In the genomic region with DNA sequence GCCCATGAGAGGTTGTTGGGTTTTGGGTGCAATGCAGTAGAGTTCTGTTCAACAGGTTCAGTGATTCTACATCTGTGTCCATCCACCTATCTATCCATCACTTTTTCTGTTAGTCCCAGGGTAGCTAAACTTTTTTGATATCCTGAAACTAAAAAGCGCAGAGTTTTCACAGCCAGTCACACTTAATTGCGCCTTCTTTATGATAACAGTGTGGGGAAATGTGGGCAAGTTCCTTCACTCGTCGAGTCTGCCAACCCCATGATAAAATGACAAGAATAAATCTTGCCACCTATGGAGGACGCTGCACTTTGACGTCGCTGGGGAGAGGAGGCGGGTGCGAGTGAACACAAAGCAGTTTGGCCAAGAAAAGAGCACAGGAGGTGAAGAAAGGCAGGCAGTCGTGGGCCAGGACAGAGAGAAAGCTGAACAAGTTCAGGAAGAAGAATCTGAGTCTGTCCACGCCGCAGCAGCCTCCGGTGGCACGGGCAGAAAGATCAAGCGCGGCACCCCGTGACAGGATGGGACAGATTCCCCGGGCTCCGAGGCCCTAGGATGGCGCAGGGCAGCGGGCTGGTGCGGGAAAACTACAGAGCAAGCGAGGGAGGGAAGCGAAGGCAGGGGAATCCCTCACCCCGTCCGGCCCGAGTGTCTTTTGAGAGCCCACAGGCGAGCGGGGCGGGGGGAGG, we compare ENCODE assay signal across 8 cellular contexts. TPM values are rescaled to one million over a fixed set of nuclear protein-coding genes. Genes with fewer than 3 reads are reported as not detected.
DNase-seq lines count a peak whose midpoint lies in the region; ATAC-seq, FAIRE-seq and TF ChIP-seq lines count a peak whose summit lies in the region.

No MANE protein-coding gene starts in this region.

- no peak overlapping the region for H3K27ac Mint-ChIP-seq in GM23338

- H3K27me3 ChIP-seq in GM23338 (ENCODE audit: insufficient read depth) = peaks cover 59% of the 10 kb centered on the region
- H3K27me3 ChIP-seq in upper lobe of left lung = peaks cover 0 to 57% (median 14%) of the 10 kb centered on the region in 4 donors
- H3K27me3 ChIP-seq in thyroid gland = peaks cover 54% of the 10 kb centered on the region

- 10% methylated on average over 22 to 30 of the region's 30 CpGs for WGBS in upper lobe of left lung, 2 donors
- WGBS in thyroid gland, 2 donors = 9 to 12% methylated on average over 23 to 29 of the region's 30 CpGs

- in situ Hi-C loops in Caki2 (cut with HindIII; ENCODE audit: low pct_unique_long_range_greater_than_20kb, low sequenced_read_pairs) = loop anchor here (25.0 kb wide), 1 partner anchor 485 kb away; no protein-coding TSS in a partner anchor

- H3F3A ChIP-seq in GM23338 (replicated peaks; ENCODE audit: low read depth) = peaks cover 5% of the 10 kb centered on the region; the same call in 1 of the 2 replicates

- ATAC-seq in GM23338 (peak; percentile 41), upper lobe of left lung (ENCODE audit: low FRiP score in 2 of 2) (peak; percentile 22 to 24)

- no peak for TF ChIP-seq EP300 in upper lobe of left lung (IDR thresholded peaks at IDR 0.05)

- peak; percentile 63 for DNase-seq in Caki2 (ENCODE audit: low read depth)
- DNase-seq in GM23338 (ENCODE audit: low spot score) = peak; percentile 60
- DNase-seq in SHP77 treated with DMSO at 0.1 percent for 48 hours (lab: John Stamatoyannopoulos, UW) = peak; percentile 36
- DNase-seq in upper lobe of left lung = no peak
- DNase-seq in RCC 7860 (ENCODE audit: low spot score) = no peak
- no peak for DNase-seq in stimulated activated CD4-positive, alpha-beta T cell treated with anti-CD3 and anti-CD28 coated beads, Interleukin-1b, Interleukin-23, amount 100 ng/mL, for 48 hours
- no peak for DNase-seq in thyroid gland

- no peak for FAIRE-seq in RCC 7860 (lab: Jason Lieb, UNC)

- no peaks in the 10 kb centered on the region for H3K79me2 ChIP-seq in GM23338 (replicated peaks; ENCODE audit: insufficient read depth)

- peak overlapping the region; percentile 82 for H3K4me2 ChIP-seq in GM23338

- H3K4me3 Mint-ChIP-seq in GM23338 = peak overlapping the region; percentile 72

- TF ChIP-seq POLR2A in upper lobe of left lung (IDR thresholded peaks at IDR 0.05) (no peak), thyroid gland (IDR thresholded peaks at IDR 0.05) (no peak)

- TF ChIP-seq CTCF in GM23338 (conservative IDR thresholded peaks at IDR 0.05; ENCODE audit: low read depth in 2 of 2) = no peak
- TF ChIP-seq CTCF in upper lobe of left lung (IDR thresholded peaks at IDR 0.05) = no peak
- TF ChIP-seq CTCF in thyroid gland (IDR thresholded peaks at IDR 0.05) = no peak

- H3K36me3 ChIP-seq in GM23338 (ENCODE audit: insufficient read depth) (no peaks in the 10 kb centered on the region), upper lobe of left lung (no peaks in the 10 kb centered on the region), thyroid gland (no peaks in the 10 kb centered on the region)

- no peaks in the 10 kb centered on the region for H3K9me2 ChIP-seq in GM23338 (ENCODE audit: insufficient read depth)

- no peak overlapping the region for H2AFZ ChIP-seq in GM23338

- H4K20me1 ChIP-seq in GM23338 (replicated peaks; ENCODE audit: insufficient read depth) = no peaks in the 10 kb centered on the region

- H3K9me3 ChIP-seq in upper lobe of left lung (no peaks in the 10 kb centered on the region), thyroid gland (no peaks in the 10 kb centered on the region)

- peaks cover 66% of the 10 kb centered on the region for H3K4me1 Mint-ChIP-seq in GM23338

- peaks cover 24% of the 10 kb centered on the region for H3K27me3 Mint-ChIP-seq in GM23338 (ENCODE audit: insufficient read depth, low read depth, poor library complexity)

- H3K36me3 Mint-ChIP-seq in GM23338 (ENCODE audit: low read depth) = peaks cover 3% of the 10 kb centered on the region; the same call in 2 of the 3 replicates

- H3K9me3 Mint-ChIP-seq in GM23338 = no peaks in the 10 kb centered on the region

- H3K4me3 ChIP-seq in GM23338 = peak overlapping the region; percentile 58
- H3K4me3 ChIP-seq in iPS-11a (ENCODE audit: low read depth, low read length) = peak overlapping the region; percentile 36
- H3K4me3 ChIP-seq in upper lobe of left lung = peak overlapping the region in 2 of 4 donors; percentile 30 to 37
- no peak overlapping the region for H3K4me3 ChIP-seq in thyroid gland (replicated peaks in 1 of 3)

- H3K27ac ChIP-seq in GM23338 (ENCODE audit: low read depth) = no peak overlapping the region
- no peak overlapping the region for H3K27ac ChIP-seq in upper lobe of left lung
- H3K27ac ChIP-seq in thyroid gland = no peak overlapping the region

- intact Hi-C loops in thyroid gland (cut with DNase I) = no loop called here

- H3K4me1 ChIP-seq in GM23338 (ENCODE audit: insufficient read depth) (peaks cover 68% of the 10 kb centered on the region), upper lobe of left lung (peaks cover 10 to 11% (median 10%) of the 10 kb centered on the region in 4 donors), thyroid gland (peaks cover 0 to 11% of the 10 kb centered on the region in 2 donors)

TF ChIP-seq in GM23338, 12 proteins besides CTCF, POLR2A, EP300 and RAD21:
- TF ChIP-seq NANOG (IDR thresholded peaks at IDR 0.05; ENCODE audit: borderline replicate concordance) (no peak), EZH2 (IDR thresholded peaks at IDR 0.05; ENCODE audit: low read depth, unreplicated experiment) (peak; percentile 78), ZNF114 (CRISPR knock-in tag; IDR thresholded peaks at IDR 0.05) (no peak), ETS1 (IDR thresholded peaks at IDR 0.05) (no peak)

RNA-seq across cellular contexts. Expression of gene SP8, which starts 9.2 kb away (rescaled TPM):
- total RNA-seq in Caki2 (2014; rRNA removed; shearing (Covaris generic); ENCODE audit: low replicate concordance) = 1.1 and 1.4 TPM in 2 replicates
- 4.4 and 6.7 TPM in 2 replicates for total RNA-seq in GM23338 (2014; rRNA removed; shearing (Covaris generic))
- polyA plus RNA-seq in GM23338 (2016; fragmentation: Nextera tagmentation; extraction: Ambion mirVana) = 3.4 and 3.7 TPM in 2 replicates
- not detected for total RNA-seq in upper lobe of left lung
- not detected for total RNA-seq in thyroid gland

Comparison
In these comparisons a context has a peak if more than half of its experiments do, and no peak if none do; other contexts are left out.
1. DNase-seq: peak in Caki2 (single experiment), GM23338 (single experiment) and SHP77 treated with DMSO at 0.1 percent for 48 hours (single experiment); none in upper lobe of left lung (0 of 2), RCC 7860 (single experiment), stimulated activated CD4-positive, alpha-beta T cell treated with anti-CD3 and anti-CD28 coated beads, Interleukin-1b, Interleukin-23, amount 100 ng/mL, for 48 hours (single experiment) and thyroid gland (0 of 2).
2. H3K4me3 ChIP-seq: peak in GM23338 (single experiment) and iPS-11a (single experiment); none in thyroid gland (0 of 3).